ENCODE assay signal across 27 cellular contexts in the genomic region with DNA sequence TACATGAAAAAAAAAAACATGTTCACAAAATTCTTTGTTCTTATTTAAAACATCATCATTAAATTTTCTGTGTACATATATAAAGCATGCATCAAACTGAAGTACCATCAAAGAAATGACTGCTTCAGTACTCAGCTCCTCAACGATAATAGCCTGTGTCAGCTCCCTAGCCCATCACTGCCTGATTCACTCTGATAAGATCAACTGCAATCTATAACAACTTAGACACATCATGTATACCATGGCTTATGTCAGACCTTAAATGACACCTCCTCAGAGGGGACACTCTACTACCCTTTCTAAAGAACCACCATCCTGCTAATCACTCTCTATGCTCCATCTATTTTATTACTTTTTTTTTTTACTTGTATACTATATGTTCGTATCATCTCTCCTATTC.
"Had no signal": no experiment of that assay in that cellular context is flagged by ENCODE, and none has a peak within 500 bp of the region (broad histone marks: within the 10 kb centered on the region; RNA-seq: fewer than 3 reads in every experiment).

No MANE protein-coding gene starts in this region.

- H3K9me3 Mint-ChIP-seq: natural killer cell had no signal

- H3K4me1 Mint-ChIP-seq: immature natural killer cell; naive B cell; natural killer cell; stimulated activated naive B cell treated with anti-CD40 and anti-IgM and Interleukin-4, amounts not matched to agents 10 μg/mL and 1 μg/mL and 100 μg/mL, for 72 hours had no signal

- H3K9me3 ChIP-seq: left lung, lower lobe of right lung, ovary, right atrium auricular region, right lobe of liver, stomach, testis, thyroid gland, transverse colon, upper lobe of left lung had no signal

- H3K36me3 ChIP-seq: left lung, lower lobe of right lung, ovary, right atrium auricular region, right lobe of liver, stomach, thyroid gland, transverse colon, upper lobe of left lung had no signal

- H3K4me2 ChIP-seq: smooth muscle cell had no signal

- H3K27ac ChIP-seq: left lung, lower lobe of right lung, ovary, right atrium auricular region, right lobe of liver, stomach, testis, thyroid gland, transverse colon, upper lobe of left lung had no signal

- H3K27me3 ChIP-seq: left lung, ovary, right atrium auricular region, right lobe of liver, stomach, testis, thyroid gland, transverse colon, upper lobe of left lung had no signal

- H3K27ac Mint-ChIP-seq: immature natural killer cell; naive B cell; natural killer cell; nephron progenitor cell; progenitor cell of endocrine pancreas; stimulated activated naive B cell treated with anti-CD40 and anti-IgM and Interleukin-4, amounts not matched to agents 10 μg/mL and 1 μg/mL and 100 μg/mL, for 72 hours had no signal

- H3K4me3 ChIP-seq: left lung, lower lobe of right lung, ovary, right atrium auricular region, right lobe of liver, smooth muscle cell, stomach, testis, thyroid gland, transverse colon, upper lobe of left lung had no signal

- H3K36me3 Mint-ChIP-seq: naive B cell; natural killer cell; stimulated activated naive B cell treated with anti-CD40 and anti-IgM and Interleukin-4, amounts not matched to agents 10 μg/mL and 1 μg/mL and 100 μg/mL, for 72 hours had no signal

- H3K4me3 Mint-ChIP-seq: immature natural killer cell; naive B cell; natural killer cell; nephron progenitor cell; stimulated activated naive B cell treated with anti-CD40 and anti-IgM and Interleukin-4, amounts not matched to agents 10 μg/mL and 1 μg/mL and 100 μg/mL, for 72 hours had no signal

- DNase-seq: hypothalamus; immature natural killer cell; kidney; left colon; left lung; lower lobe of right lung; mammary epithelial cell; mesenchymal stem cell; naive B cell; natural killer cell; nephron progenitor cell; ovary; right lobe of liver; stimulated activated CD4-positive, alpha-beta T cell treated with anti-CD3 and anti-CD28 coated beads, Interleukin-1b, Interleukin-23, amount 100 ng/mL, for 48 hours; stimulated activated CD4-positive, alpha-beta T cell treated with anti-CD3 and anti-CD28 coated beads, Interleukin-2, amount 100 ng/mL, for 48 hours; stimulated activated CD4-positive, alpha-beta T cell treated with anti-CD3 and anti-CD28 coated beads, Interleukin-4, amount 100 ng/mL, for 4 hours; stimulated activated CD8-positive, alpha-beta memory T cell treated with anti-CD3 and anti-CD28 coated beads, Interleukin-4, amount 100 ng/mL, for 48 hours; stimulated activated naive B cell treated with anti-CD40 and anti-IgM and Interleukin-4, amounts not matched to agents 10 μg/mL and 1 μg/mL and 100 μg/mL, for 72 hours; stimulated activated naive CD8-positive, alpha-beta T cell treated with anti-CD3 and anti-CD28 coated beads, Interleukin-15, Interleukin-2, amounts not matched to agents 100 U/mL and 50 U/mL, for 24 hours; stomach; testis; thyroid gland; transverse colon; upper lobe of left lung had no signal
